In genomic region chr2:47014564-47015051, GRCh38 we compare ENCODE assay signal across 14 cellular contexts.
DNase-seq lines count a peak whose midpoint lies in the region; ATAC-seq and TF ChIP-seq lines count a peak whose summit lies in the region.
"Had no signal": no experiment of that assay in that cellular context is flagged by ENCODE, and none has a peak within 500 bp of the region (broad histone marks: within the 10 kb centered on the region; RNA-seq: fewer than 3 reads in every experiment).

No MANE protein-coding gene starts in this region.

- TF ChIP-seq POLR2A in sigmoid colon (IDR thresholded peaks at IDR 0.05), result no peak

- H3K36me3 Mint-ChIP-seq in activated T-helper 1 cell treated with anti-CD3 and anti-CD28 coated beads, Interleukin-12 subunit alpha, Interleukin-12 subunit beta, Interleukin-2, Interleukin-4 antibody, amounts not matched to agents 30 ng/mL and 10 ng/mL and 1 ng/mL, durations not matched to agents 14 hours and 24 hours and 36 hours (ENCODE audit: low read depth), result peaks cover 36% of the 10 kb centered on the region
- peaks cover 40% of the 10 kb centered on the region for H3K36me3 Mint-ChIP-seq in activated CD4-positive, alpha-beta T cell treated with anti-CD3 and anti-CD28 coated beads, Interleukin-2, amount 10 ng/mL, durations not matched to agents 24 days and 14 days (ENCODE audit: low read depth)
- peaks cover 17 to 36% (median 17%) of the 10 kb centered on the region in 3 donors for H3K36me3 Mint-ChIP-seq in immature natural killer cell

- H3K27me3 Mint-ChIP-seq in activated T-helper 1 cell treated with anti-CD3 and anti-CD28 coated beads, Interleukin-12 subunit alpha, Interleukin-12 subunit beta, Interleukin-2, Interleukin-4 antibody, amounts not matched to agents 30 ng/mL and 10 ng/mL and 1 ng/mL, durations not matched to agents 14 hours and 24 hours and 36 hours (ENCODE audit: insufficient read depth), result no peaks in the 10 kb centered on the region
- no peaks in the 10 kb centered on the region for H3K27me3 Mint-ChIP-seq in activated CD4-positive, alpha-beta T cell treated with anti-CD3 and anti-CD28 coated beads, Interleukin-2, amount 10 ng/mL, durations not matched to agents 24 days and 14 days
- no peaks in the 10 kb centered on the region for H3K27me3 Mint-ChIP-seq in immature natural killer cell (ENCODE audit: low read depth in 3 of 3)
- H3K27me3 Mint-ChIP-seq: activated CD4-positive, alpha-beta T cell treated with anti-CD3 and anti-CD28 coated beads, Interleukin-2, amount 10 ng/mL, durations not matched to agents 7 days and 5 days; activated naive CD8-positive, alpha-beta T cell had no signal

- DNase-seq in G401 (ENCODE audit: low spot score) (peak; percentile 91), left ventricle myocardium inferior (no peak), sigmoid colon (no peak), immature natural killer cell (no peak)
- no peak for DNase-seq in activated T-helper 1 cell treated with anti-CD3 and anti-CD28 coated beads, Interleukin-12 subunit alpha, Interleukin-12 subunit beta, Interleukin-2, Interleukin-4 antibody, amounts not matched to agents 30 ng/mL and 10 ng/mL and 1 ng/mL, durations not matched to agents 14 hours and 24 hours and 36 hours (ENCODE audit: low spot score)
- no peak for DNase-seq in activated CD4-positive, alpha-beta T cell treated with anti-CD3 and anti-CD28 coated beads, Interleukin-2, amount 10 ng/mL, durations not matched to agents 24 days and 14 days
- DNase-seq: activated CD4-positive, alpha-beta T cell treated with anti-CD3 and anti-CD28 coated beads, Interleukin-2, amount 10 ng/mL, durations not matched to agents 7 days and 5 days; COR-L47; MM.1S; NCI-H524 treated with DMSO at 0.1 percent for 48 hours; stimulated activated CD4-positive, alpha-beta T cell treated with anti-CD3 and anti-CD28 coated beads, Interleukin-2, amount 100 ng/mL, for 24 hours had no signal

- H3K9me3 ChIP-seq in left ventricle myocardium inferior (replicated peaks), result no peaks in the 10 kb centered on the region
- H3K9me3 ChIP-seq in sigmoid colon, result no peaks in the 10 kb centered on the region

- no peak overlapping the region for H3K4me3 Mint-ChIP-seq in activated T-helper 1 cell treated with anti-CD3 and anti-CD28 coated beads, Interleukin-12 subunit alpha, Interleukin-12 subunit beta, Interleukin-2, Interleukin-4 antibody, amounts not matched to agents 30 ng/mL and 10 ng/mL and 1 ng/mL, durations not matched to agents 14 hours and 24 hours and 36 hours
- no peak overlapping the region for H3K4me3 Mint-ChIP-seq in activated CD4-positive, alpha-beta T cell treated with anti-CD3 and anti-CD28 coated beads, Interleukin-2, amount 10 ng/mL, durations not matched to agents 24 days and 14 days
- no peak overlapping the region for H3K4me3 Mint-ChIP-seq in immature natural killer cell
- H3K4me3 Mint-ChIP-seq: activated CD4-positive, alpha-beta T cell treated with anti-CD3 and anti-CD28 coated beads, Interleukin-2, amount 10 ng/mL, durations not matched to agents 7 days and 5 days; activated naive CD8-positive, alpha-beta T cell had no signal

- in situ Hi-C loops in G401 (cut with HindIII; ENCODE audit: low sequenced_read_pairs), result no loop called here

- H3K27ac ChIP-seq in left ventricle myocardium inferior (replicated peaks), result peak overlapping the region; percentile 70
- H3K27ac ChIP-seq in sigmoid colon, result peak overlapping the region; percentile 81 to 98 (median 92)

- no peaks in the 10 kb centered on the region for H3K9me3 Mint-ChIP-seq in activated T-helper 1 cell treated with anti-CD3 and anti-CD28 coated beads, Interleukin-12 subunit alpha, Interleukin-12 subunit beta, Interleukin-2, Interleukin-4 antibody, amounts not matched to agents 30 ng/mL and 10 ng/mL and 1 ng/mL, durations not matched to agents 14 hours and 24 hours and 36 hours
- no peaks in the 10 kb centered on the region for H3K9me3 Mint-ChIP-seq in activated CD4-positive, alpha-beta T cell treated with anti-CD3 and anti-CD28 coated beads, Interleukin-2, amount 10 ng/mL, durations not matched to agents 24 days and 14 days
- H3K9me3 Mint-ChIP-seq in immature natural killer cell, result no peaks in the 10 kb centered on the region
- H3K9me3 Mint-ChIP-seq: activated CD4-positive, alpha-beta T cell treated with anti-CD3 and anti-CD28 coated beads, Interleukin-2, amount 10 ng/mL, durations not matched to agents 7 days and 5 days had no signal

- TF ChIP-seq CTCF in left ventricle myocardium inferior (IDR thresholded peaks at IDR 0.05; ENCODE audit: borderline replicate concordance) (no peak), sigmoid colon (IDR thresholded peaks at IDR 0.05) (no peak)

- intact Hi-C loops in activated T-helper 1 cell treated with anti-CD3 and anti-CD28 coated beads, Interleukin-12 subunit alpha, Interleukin-12 subunit beta, Interleukin-2, Interleukin-4 antibody, amounts not matched to agents 30 ng/mL and 10 ng/mL and 1 ng/mL, durations not matched to agents 14 hours and 24 hours and 36 hours (cut with micrococcal nuclease), result no loop called here
- intact Hi-C loops in left ventricle myocardium inferior (cut with micrococcal nuclease) (no loop called here), sigmoid colon (cut with DNase I) (no loop called here)
- intact Hi-C loops in activated CD4-positive, alpha-beta T cell treated with anti-CD3 and anti-CD28 coated beads, Interleukin-2, amount 10 ng/mL, durations not matched to agents 24 days and 14 days (cut with micrococcal nuclease), result no loop called here

- ATAC-seq in GM19035 (IDR thresholded peaks at IDR 0.05; ENCODE audit: unreplicated experiment) (no peak), HG02588 (IDR thresholded peaks at IDR 0.05; ENCODE audit: unreplicated experiment) (no peak)

- H3K27ac Mint-ChIP-seq in activated T-helper 1 cell treated with anti-CD3 and anti-CD28 coated beads, Interleukin-12 subunit alpha, Interleukin-12 subunit beta, Interleukin-2, Interleukin-4 antibody, amounts not matched to agents 30 ng/mL and 10 ng/mL and 1 ng/mL, durations not matched to agents 14 hours and 24 hours and 36 hours, result peak overlapping the region; percentile 58
- H3K27ac Mint-ChIP-seq in activated CD4-positive, alpha-beta T cell treated with anti-CD3 and anti-CD28 coated beads, Interleukin-2, amount 10 ng/mL, durations not matched to agents 24 days and 14 days, result no peak overlapping the region
- no peak overlapping the region for H3K27ac Mint-ChIP-seq in immature natural killer cell
- H3K27ac Mint-ChIP-seq: activated CD4-positive, alpha-beta T cell treated with anti-CD3 and anti-CD28 coated beads, Interleukin-2, amount 10 ng/mL, durations not matched to agents 7 days and 5 days; activated naive CD8-positive, alpha-beta T cell had no signal

- H3K4me1 ChIP-seq in left ventricle myocardium inferior, result peaks cover 55% of the 10 kb centered on the region
- peaks cover 0 to 79% (median 59%) of the 10 kb centered on the region in 4 donors for H3K4me1 ChIP-seq in sigmoid colon

- no peaks in the 10 kb centered on the region for H3K27me3 ChIP-seq in left ventricle myocardium inferior (ENCODE audit: low read depth)
- no peaks in the 10 kb centered on the region for H3K27me3 ChIP-seq in sigmoid colon

- WGBS in sigmoid colon, 2 donors, result 89 to 91% methylated on average over 11 of the region's 11 CpGs

- H3K36me3 ChIP-seq in left ventricle myocardium inferior (peaks cover 15% of the 10 kb centered on the region), sigmoid colon (peaks cover 0 to 9% (median 0%) of the 10 kb centered on the region in 4 donors)

- TF ChIP-seq EP300 in sigmoid colon (IDR thresholded peaks at IDR 0.05), result no peak

- H3K4me3 ChIP-seq in left ventricle myocardium inferior (no peak overlapping the region), sigmoid colon (no peak overlapping the region)

- H3K4me1 Mint-ChIP-seq in activated T-helper 1 cell treated with anti-CD3 and anti-CD28 coated beads, Interleukin-12 subunit alpha, Interleukin-12 subunit beta, Interleukin-2, Interleukin-4 antibody, amounts not matched to agents 30 ng/mL and 10 ng/mL and 1 ng/mL, durations not matched to agents 14 hours and 24 hours and 36 hours (ENCODE audit: low read depth), result no peaks in the 10 kb centered on the region
- H3K4me1 Mint-ChIP-seq in activated CD4-positive, alpha-beta T cell treated with anti-CD3 and anti-CD28 coated beads, Interleukin-2, amount 10 ng/mL, durations not matched to agents 24 days and 14 days, result peaks cover 3% of the 10 kb centered on the region
- H3K4me1 Mint-ChIP-seq in immature natural killer cell, result no peaks in the 10 kb centered on the region
- H3K4me1 Mint-ChIP-seq: activated CD4-positive, alpha-beta T cell treated with anti-CD3 and anti-CD28 coated beads, Interleukin-2, amount 10 ng/mL, durations not matched to agents 7 days and 5 days had no signal
